In genomic region chr6:110813813-110814487, GRCh38 we compare ENCODE assay signal across 9 cellular contexts. TPM values are rescaled to one million over a fixed set of nuclear protein-coding genes. Genes with fewer than 3 reads are reported as not detected.
DNase-seq lines count a peak whose midpoint lies in the region; ATAC-seq, FAIRE-seq and TF ChIP-seq lines count a peak whose summit lies in the region.
"Had no signal": no experiment of that assay in that cellular context is flagged by ENCODE, and none has a peak within 500 bp of the region (broad histone marks: within the 10 kb centered on the region; RNA-seq: fewer than 3 reads in every experiment).

No MANE protein-coding gene starts in this region.

- H3K27ac ChIP-seq in HepG2 (ENCODE audit: extremely low read length, insufficient read depth, low read length) (peak overlapping the region; percentile 100), testis (peak overlapping the region; percentile 96 to 99)

- H3K27ac Mint-ChIP-seq in activated naive CD4-positive, alpha-beta T cell treated with anti-CD3 and anti-CD28 coated beads, Interleukin-2, amount 10 ng/mL, durations not matched to agents 7 days and 5 days, result peak overlapping the region; percentile 94
- peak overlapping the region; percentile 93 to 96 (median 95) for H3K27ac Mint-ChIP-seq in brain

- no peak for TF ChIP-seq EP300 in HepG2 (IDR thresholded peaks at IDR 0.05; ENCODE audit: low read depth in 2 of 2, low read length in 2 of 2)
- TF ChIP-seq EP300 in HepG2 (CRISPR knock-in tag; IDR thresholded peaks at IDR 0.05; ENCODE audit: borderline replicate concordance), result no peak

- no TSS peak for BruUV-seq in HepG2 (replicated peaks; lab: Mats Ljungman, UMichigan)

- no peaks in the 10 kb centered on the region for H3K9me3 Mint-ChIP-seq in activated naive CD4-positive, alpha-beta T cell treated with anti-CD3 and anti-CD28 coated beads, Interleukin-2, amount 10 ng/mL, durations not matched to agents 7 days and 5 days
- H3K9me3 Mint-ChIP-seq in brain, result peaks cover 3 to 9% (median 7%) of the 10 kb centered on the region in 5 experiments

- POLR2A ChIA-PET in HepG2 (lab: Yijun Ruan, JAX), result interaction anchor here (0.5 to 4.7 kb wide), 6 partner anchors 15 to 162 kb away, joined by 3 to 163 read pairs (median 24); partner anchors contain the start of gene AMD1

- no peak for ATAC-seq in HepG2
- ATAC-seq in GM18907 (IDR thresholded peaks at IDR 0.05; ENCODE audit: unreplicated experiment), result no peak

- no peak for FAIRE-seq in HepG2 (lab: Jason Lieb, UNC)
- FAIRE-seq: islet of Langerhans had no signal

- H3K4me1 ChIP-seq in HepG2 (ENCODE audit: insufficient read depth, low read length), result peaks cover 45% of the 10 kb centered on the region
- H3K4me1 ChIP-seq in testis, result no peaks in the 10 kb centered on the region

- no peak overlapping the region for H2AFZ ChIP-seq in HepG2 (ENCODE audit: low read length)

- H3K27me3 ChIP-seq in HepG2 (ENCODE audit: control insufficient read depth in 1 of 2, insufficient read depth in 2 of 2, low read length in 2 of 2), result no peaks in the 10 kb centered on the region; a peak in 1 of 5 replicates
- H3K27me3 ChIP-seq in testis, result no peaks in the 10 kb centered on the region

- H3K9me3 ChIP-seq in HepG2 (ENCODE audit: low read length) (no peaks in the 10 kb centered on the region), testis (no peaks in the 10 kb centered on the region)

- no peak for TF ChIP-seq RAD21 in HepG2 (CRISPR knock-in tag; IDR thresholded peaks at IDR 0.05)

- no peak for DNase-seq in activated naive CD4-positive, alpha-beta T cell treated with anti-CD3 and anti-CD28 coated beads, Interleukin-2, amount 10 ng/mL, durations not matched to agents 7 days and 5 days
- DNase-seq in activated naive CD4-positive, alpha-beta T cell treated with anti-CD3 and anti-CD28 coated beads, Interleukin-2, amount 50 U/mL, for 16 hours, result no peak
- DNase-seq in NB4 (ENCODE audit: low read depth), result peak; percentile 82
- no peak for DNase-seq in HepG2 (ENCODE audit: low spot score)
- peak; percentile 41 for DNase-seq in testis
- no peak for DNase-seq in NCI-H2227 treated with DMSO at 0.1 percent for 48 hours (lab: John Stamatoyannopoulos, UW)

- 3% methylated on average over 20 of the region's 20 CpGs for WGBS in HepG2 (ENCODE audit: low lambda C conversion rate)
- WGBS in testis, 2 donors, result 6 to 11% methylated on average over 10 to 20 of the region's 20 CpGs

- intact Hi-C loops in HepG2 (cut with micrococcal nuclease; ENCODE audit: unreplicated experiment), result loop anchor here (1.0 to 5.0 kb wide), 3 partner anchors 67 to 132 kb away; no protein-coding TSS in a partner anchor
- intact Hi-C loops in testis (cut with DNase I; ENCODE audit: low total_unique reads), result loop anchor here (10.0 kb wide), 1 partner anchor 61 kb away; the partner anchor contains the start of gene AMD1

- peaks cover 8% of the 10 kb centered on the region for H3K36me3 Mint-ChIP-seq in activated naive CD4-positive, alpha-beta T cell treated with anti-CD3 and anti-CD28 coated beads, Interleukin-2, amount 10 ng/mL, durations not matched to agents 7 days and 5 days
- peaks cover 25% of the 10 kb centered on the region for H3K36me3 Mint-ChIP-seq in brain

- in situ Hi-C loops in HepG2 (cut with HindIII; ENCODE audit: extremely low pct_ligation_motif_present, low pct_unique_long_range_greater_than_20kb), result loop anchor here (10.0 kb wide), 1 partner anchor 129 kb away; no protein-coding TSS in a partner anchor

- peaks cover 12% of the 10 kb centered on the region for H4K20me1 ChIP-seq in HepG2 (ENCODE audit: insufficient read depth, low read length)

- peak overlapping the region; percentile 95 for H3K4me3 Mint-ChIP-seq in activated naive CD4-positive, alpha-beta T cell treated with anti-CD3 and anti-CD28 coated beads, Interleukin-2, amount 10 ng/mL, durations not matched to agents 7 days and 5 days
- peak overlapping the region; percentile 96 to 99 (median 98) for H3K4me3 Mint-ChIP-seq in brain

- H3K9ac ChIP-seq in HepG2 (ENCODE audit: insufficient read depth, low read depth, low read length), result peak overlapping the region; percentile 95

- H3K4me2 ChIP-seq in HepG2 (ENCODE audit: low read depth, low read length), result peak overlapping the region; percentile 85

- TF ChIP-seq CTCF in NB4 (IDR thresholded peaks at IDR 0.05; ENCODE audit: low read depth, low read length) (no peak), brain (conservative IDR thresholded peaks at IDR 0.05) (no peak), HepG2 (CRISPR knock-in tag; IDR thresholded peaks at IDR 0.05) (no peak), testis (IDR thresholded peaks at IDR 0.05) (no peak)

- H3K27me3 Mint-ChIP-seq in activated naive CD4-positive, alpha-beta T cell treated with anti-CD3 and anti-CD28 coated beads, Interleukin-2, amount 10 ng/mL, durations not matched to agents 7 days and 5 days, result no peaks in the 10 kb centered on the region
- peaks cover 5% of the 10 kb centered on the region for H3K27me3 Mint-ChIP-seq in brain

- H3K4me3 ChIP-seq in NB4 (ENCODE audit: low read depth, low read length) (peak overlapping the region; percentile 73), HepG2 (replicated peaks in 1 of 3; ENCODE audit: insufficient read depth in 1 of 3, low read depth in 2 of 3, low read length in 3 of 3) (peak overlapping the region; percentile 92 to 94 (median 92)), testis (peak overlapping the region; percentile 91 to 98)

- H3K36me3 ChIP-seq in HepG2 (replicated peaks in 1 of 2; ENCODE audit: control insufficient read depth in 1 of 2, insufficient read depth in 2 of 2, low read length in 2 of 2) (no peaks in the 10 kb centered on the region; a peak in 1 of 5 replicates), testis (ENCODE audit: low read depth, missing control alignments) (no peaks in the 10 kb centered on the region)

- H3K79me2 ChIP-seq in HepG2 (ENCODE audit: insufficient read depth, low read length), result peaks cover 69% of the 10 kb centered on the region

- H3K4me1 Mint-ChIP-seq in activated naive CD4-positive, alpha-beta T cell treated with anti-CD3 and anti-CD28 coated beads, Interleukin-2, amount 10 ng/mL, durations not matched to agents 7 days and 5 days, result peaks cover 45% of the 10 kb centered on the region
- peaks cover 40% of the 10 kb centered on the region for H3K4me1 Mint-ChIP-seq in brain

- CTCF ChIA-PET in activated naive CD4-positive, alpha-beta T cell treated with anti-CD3 and anti-CD28 coated beads, Interleukin-2, amount 10 ng/mL, durations not matched to agents 7 days and 5 days (lab: Charles Lee), result interaction anchor here (0.9 to 2.9 kb wide), 6 partner anchors 61 to 286 kb away, joined by 3 to 27 read pairs (median 4); partner anchors contain the start of gene AMD1
- CTCF ChIA-PET in HepG2 (lab: Yijun Ruan, JAX; ENCODE audit: low intra/inter-chr PET ratio, low total read pairs), result no interaction called here

- TF ChIP-seq POLR2A in NB4 (IDR thresholded peaks at IDR 0.05; ENCODE audit: extremely low read depth, insufficient read length) (no peak), HepG2 (IDR thresholded peaks at IDR 0.05; ENCODE audit: insufficient read depth in 1 of 2, low read depth in 2 of 2, low read length in 2 of 2) (0 out of 4 replicates have a peak, but pooled peaks of 1 of the 2 experiments have one; percentile 7), testis (IDR thresholded peaks at IDR 0.05) (no peak)

TF ChIP-seq in HepG2, 621 proteins besides CTCF, POLR2A, EP300 and RAD21 (continues in another document):
- TF ChIP-seq, protein P1, sequence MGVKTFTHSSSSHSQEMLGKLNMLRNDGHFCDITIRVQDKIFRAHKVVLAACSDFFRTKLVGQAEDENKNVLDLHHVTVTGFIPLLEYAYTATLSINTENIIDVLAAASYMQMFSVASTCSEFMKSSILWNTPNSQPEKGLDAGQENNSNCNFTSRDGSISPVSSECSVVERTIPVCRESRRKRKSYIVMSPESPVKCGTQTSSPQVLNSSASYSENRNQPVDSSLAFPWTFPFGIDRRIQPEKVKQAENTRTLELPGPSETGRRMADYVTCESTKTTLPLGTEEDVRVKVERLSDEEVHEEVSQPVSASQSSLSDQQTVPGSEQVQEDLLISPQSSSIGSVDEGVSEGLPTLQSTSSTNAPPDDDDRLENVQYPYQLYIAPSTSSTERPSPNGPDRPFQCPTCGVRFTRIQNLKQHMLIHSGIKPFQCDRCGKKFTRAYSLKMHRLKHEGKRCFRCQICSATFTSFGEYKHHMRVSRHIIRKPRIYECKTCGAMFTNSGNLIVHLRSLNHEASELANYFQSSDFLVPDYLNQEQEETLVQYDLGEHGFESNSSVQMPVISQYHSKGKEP (CRISPR knock-in tag; IDR thresholded peaks at IDR 0.05), result no peak
- no peak for TF ChIP-seq FOXO1 (CRISPR knock-in tag; IDR thresholded peaks at IDR 0.05)
- TF ChIP-seq ETV6 (CRISPR knock-in tag; conservative IDR thresholded peaks at IDR 0.05), result no peak
- no peak for TF ChIP-seq TCF7L2 (IDR thresholded peaks at IDR 0.05; ENCODE audit: low read depth, low read length)
- no peak for TF ChIP-seq SAFB2 (CRISPR knock-in tag; IDR thresholded peaks at IDR 0.05; ENCODE audit: borderline replicate concordance, low read depth)

RNA-seq across cellular contexts. Expression of gene CDK19, which starts 1.3 kb away (rescaled TPM):
- polyA plus RNA-seq in brain (ENCODE audit: insufficient read depth, low read depth, low replicate concordance), result 36.0 TPM
- 13.4 and 20.8 TPM in 2 replicates for total RNA-seq in HepG2 (2016; rRNA removed; fragmentation: Illumina TruSeq; extraction: Trizol)
- 7.7 and 10.8 TPM in 2 replicates for total RNA-seq in HepG2 (2016; cell fraction: cytosol; rRNA removed; fragmentation: Illumina TruSeq; extraction: Trizol; ENCODE audit: low read depth)
- 14.1 and 18.9 TPM in 2 replicates for total RNA-seq in HepG2 (2016; cell fraction: insoluble cytoplasmic fraction; rRNA removed; fragmentation: Illumina TruSeq; extraction: Trizol)
- 7.2 and 7.7 TPM in 2 replicates for total RNA-seq in HepG2 (2016; cell fraction: membrane; rRNA removed; fragmentation: Illumina TruSeq; extraction: Trizol)
- total RNA-seq in HepG2 (2016; cell fraction: nucleus; rRNA removed; fragmentation: Illumina TruSeq; extraction: Trizol), result 15.9 and 20.5 TPM in 2 replicates
- 22.8 and 27.0 TPM in 2 replicates for polyA plus RNA-seq in HepG2 (2011; rRNA removed)
- polyA plus RNA-seq in HepG2 (2011; cell fraction: cytosol; rRNA removed), result 11.7 and 16.3 TPM in 2 replicates
- 12.3 and 12.7 TPM in 2 replicates for polyA plus RNA-seq in HepG2 (2011; cell fraction: nucleus; rRNA removed)
- polyA plus RNA-seq in HepG2 (2012), result 22.1 and 28.8 TPM in 2 replicates
- 2.0 and 2.3 TPM in 2 replicates for polyA plus RNA-seq in HepG2 (2016; cell fraction: cytosol; fragmentation: Illumina TruSeq; extraction: Trizol; ENCODE audit: low read depth)
- 16.9 and 17.0 TPM in 2 replicates for polyA plus RNA-seq in HepG2 (2016; cell fraction: insoluble cytoplasmic fraction; fragmentation: Illumina TruSeq; extraction: Trizol; ENCODE audit: low read depth)
- polyA plus RNA-seq in HepG2 (2016; cell fraction: membrane; fragmentation: Illumina TruSeq; extraction: Trizol; ENCODE audit: low read depth), result 5.5 and 5.7 TPM in 2 replicates
- polyA plus RNA-seq in HepG2 (2016; cell fraction: nucleus; fragmentation: Illumina TruSeq; extraction: Trizol; ENCODE audit: insufficient read depth, low read depth), result 18.9 and 20.6 TPM in 2 replicates
- 7.3 and 19.3 TPM in 2 replicates for polyA minus RNA-seq in HepG2 (2011; rRNA and poly(A)+ RNA removed; ENCODE audit: low replicate concordance)
- 17.5 and 18.5 TPM in 2 replicates for polyA minus RNA-seq in HepG2 (2011; cell fraction: cytosol; rRNA and poly(A)+ RNA removed)
- polyA minus RNA-seq in HepG2 (2011; cell fraction: nucleus; rRNA and poly(A)+ RNA removed), result 38.9 and 39.7 TPM in 2 replicates
- total RNA-seq in testis, result 10 to 100 TPM; 30.7 to 31.5 TPM
- 50.0 TPM for polyA plus RNA-seq in testis (ENCODE audit: insufficient read depth, low read depth, low replicate concordance)

Comparison
In these comparisons a context has a peak if more than half of its experiments do, and no peak if none do; other contexts are left out.
1. DNase-seq: peak in NB4 (single experiment) and testis (single experiment); none in activated naive CD4-positive, alpha-beta T cell treated with anti-CD3 and anti-CD28 coated beads, Interleukin-2, amount 10 ng/mL, durations not matched to agents 7 days and 5 days (single experiment), activated naive CD4-positive, alpha-beta T cell treated with anti-CD3 and anti-CD28 coated beads, Interleukin-2, amount 50 U/mL, for 16 hours (single experiment), HepG2 (single experiment) and NCI-H2227 treated with DMSO at 0.1 percent for 48 hours (single experiment).
2. Peak in every context shown above with its lines, with median percentiles within 50 percentile points of each other: H3K4me3 ChIP-seq.